ENCODE assay signal across 1 cellular context in the genomic region with DNA sequence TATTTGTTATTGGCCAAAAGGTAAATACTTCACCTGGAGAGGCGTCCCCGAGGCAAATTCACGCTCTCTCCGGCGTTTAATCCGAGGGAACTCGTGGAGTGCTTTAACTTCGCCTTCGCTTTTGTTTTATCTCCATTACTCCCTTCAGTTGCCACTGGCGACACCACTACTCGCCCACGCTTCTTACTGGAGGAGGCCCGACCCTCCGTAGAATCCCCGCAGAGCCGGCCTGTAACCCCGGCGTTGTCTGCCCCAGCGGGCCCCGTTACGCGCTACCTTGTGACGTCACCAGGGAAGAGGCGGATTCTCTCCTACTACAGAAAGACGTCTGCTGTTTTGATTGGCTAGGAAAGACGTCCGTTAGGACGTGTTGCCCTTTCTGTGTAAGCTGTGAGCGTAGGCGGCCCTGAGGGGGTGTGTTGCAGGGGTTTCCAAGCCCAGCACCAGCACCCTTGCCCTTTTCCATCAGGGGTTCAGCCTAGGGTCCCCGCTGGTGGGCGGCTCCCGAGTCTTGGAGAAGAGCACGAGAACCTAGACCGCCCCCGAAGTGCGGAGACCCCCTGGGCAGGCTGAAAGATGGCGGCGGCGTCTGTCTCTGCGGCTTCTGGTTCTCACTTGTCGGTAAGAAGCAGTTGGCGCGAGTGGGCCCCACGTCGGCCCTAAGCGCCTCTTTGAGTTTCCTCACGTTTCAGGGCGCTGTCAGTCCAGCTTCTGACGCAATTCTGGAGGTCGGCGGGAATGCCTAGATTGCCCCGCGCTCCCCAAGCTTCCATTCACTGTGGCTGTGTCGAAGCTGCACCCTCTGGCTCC.
TF ChIP-seq lines count a peak whose summit lies in the region.

A gene (plus strand): TSS at position 376 of the 810 bp plus-strand sequence. CDS start 201 bp downstream, at position 577.

TF ChIP-seq in K562, 482 proteins besides CTCF, POLR2A, EP300 and RAD21 (continued from another document and continues in another):
- TF ChIP-seq, protein P1, sequence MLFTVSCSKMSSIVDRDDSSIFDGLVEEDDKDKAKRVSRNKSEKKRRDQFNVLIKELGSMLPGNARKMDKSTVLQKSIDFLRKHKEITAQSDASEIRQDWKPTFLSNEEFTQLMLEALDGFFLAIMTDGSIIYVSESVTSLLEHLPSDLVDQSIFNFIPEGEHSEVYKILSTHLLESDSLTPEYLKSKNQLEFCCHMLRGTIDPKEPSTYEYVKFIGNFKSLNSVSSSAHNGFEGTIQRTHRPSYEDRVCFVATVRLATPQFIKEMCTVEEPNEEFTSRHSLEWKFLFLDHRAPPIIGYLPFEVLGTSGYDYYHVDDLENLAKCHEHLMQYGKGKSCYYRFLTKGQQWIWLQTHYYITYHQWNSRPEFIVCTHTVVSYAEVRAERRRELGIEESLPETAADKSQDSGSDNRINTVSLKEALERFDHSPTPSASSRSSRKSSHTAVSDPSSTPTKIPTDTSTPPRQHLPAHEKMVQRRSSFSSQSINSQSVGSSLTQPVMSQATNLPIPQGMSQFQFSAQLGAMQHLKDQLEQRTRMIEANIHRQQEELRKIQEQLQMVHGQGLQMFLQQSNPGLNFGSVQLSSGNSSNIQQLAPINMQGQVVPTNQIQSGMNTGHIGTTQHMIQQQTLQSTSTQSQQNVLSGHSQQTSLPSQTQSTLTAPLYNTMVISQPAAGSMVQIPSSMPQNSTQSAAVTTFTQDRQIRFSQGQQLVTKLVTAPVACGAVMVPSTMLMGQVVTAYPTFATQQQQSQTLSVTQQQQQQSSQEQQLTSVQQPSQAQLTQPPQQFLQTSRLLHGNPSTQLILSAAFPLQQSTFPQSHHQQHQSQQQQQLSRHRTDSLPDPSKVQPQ (CRISPR knock-in tag; IDR thresholded peaks at IDR 0.05; ENCODE audit: borderline replicate concordance): no peak
- TF ChIP-seq, protein P2, sequence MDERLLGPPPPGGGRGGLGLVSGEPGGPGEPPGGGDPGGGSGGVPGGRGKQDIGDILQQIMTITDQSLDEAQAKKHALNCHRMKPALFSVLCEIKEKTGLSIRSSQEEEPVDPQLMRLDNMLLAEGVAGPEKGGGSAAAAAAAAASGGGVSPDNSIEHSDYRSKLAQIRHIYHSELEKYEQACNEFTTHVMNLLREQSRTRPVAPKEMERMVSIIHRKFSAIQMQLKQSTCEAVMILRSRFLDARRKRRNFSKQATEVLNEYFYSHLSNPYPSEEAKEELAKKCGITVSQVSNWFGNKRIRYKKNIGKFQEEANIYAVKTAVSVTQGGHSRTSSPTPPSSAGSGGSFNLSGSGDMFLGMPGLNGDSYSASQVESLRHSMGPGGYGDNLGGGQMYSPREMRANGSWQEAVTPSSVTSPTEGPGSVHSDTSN (CRISPR knock-in tag; IDR thresholded peaks at IDR 0.05; ENCODE audit: low read depth): peak; percentile 65
- TF ChIP-seq, protein P2 (tag; conservative IDR thresholded peaks at IDR 0.05; ENCODE audit: low read depth): peak; percentile 96
- no peak for TF ChIP-seq NFIC (IDR thresholded peaks at IDR 0.05)
- TF ChIP-seq, protein P3, sequence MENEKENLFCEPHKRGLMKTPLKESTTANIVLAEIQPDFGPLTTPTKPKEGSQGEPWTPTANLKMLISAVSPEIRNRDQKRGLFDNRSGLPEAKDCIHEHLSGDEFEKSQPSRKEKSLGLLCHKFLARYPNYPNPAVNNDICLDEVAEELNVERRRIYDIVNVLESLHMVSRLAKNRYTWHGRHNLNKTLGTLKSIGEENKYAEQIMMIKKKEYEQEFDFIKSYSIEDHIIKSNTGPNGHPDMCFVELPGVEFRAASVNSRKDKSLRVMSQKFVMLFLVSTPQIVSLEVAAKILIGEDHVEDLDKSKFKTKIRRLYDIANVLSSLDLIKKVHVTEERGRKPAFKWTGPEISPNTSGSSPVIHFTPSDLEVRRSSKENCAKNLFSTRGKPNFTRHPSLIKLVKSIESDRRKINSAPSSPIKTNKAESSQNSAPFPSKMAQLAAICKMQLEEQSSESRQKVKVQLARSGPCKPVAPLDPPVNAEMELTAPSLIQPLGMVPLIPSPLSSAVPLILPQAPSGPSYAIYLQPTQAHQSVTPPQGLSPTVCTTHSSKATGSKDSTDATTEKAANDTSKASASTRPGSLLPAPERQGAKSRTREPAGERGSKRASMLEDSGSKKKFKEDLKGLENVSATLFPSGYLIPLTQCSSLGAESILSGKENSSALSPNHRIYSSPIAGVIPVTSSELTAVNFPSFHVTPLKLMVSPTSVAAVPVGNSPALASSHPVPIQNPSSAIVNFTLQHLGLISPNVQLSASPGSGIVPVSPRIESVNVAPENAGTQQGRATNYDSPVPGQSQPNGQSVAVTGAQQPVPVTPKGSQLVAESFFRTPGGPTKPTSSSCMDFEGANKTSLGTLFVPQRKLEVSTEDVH (IDR thresholded peaks at IDR 0.05; ENCODE audit: low read depth, partially characterized antibody): no peak
- no peak for TF ChIP-seq HMG20A (CRISPR knock-in tag; conservative IDR thresholded peaks at IDR 0.05)
- TF ChIP-seq FOXA3 (CRISPR knock-in tag; conservative IDR thresholded peaks at IDR 0.05 in 1 of 2, IDR thresholded peaks at IDR 0.05 in 1 of 2): no peak
- 0 out of 2 replicates have a peak, but pooled peaks have one; percentile 7 for TF ChIP-seq FOXM1 (IDR thresholded peaks at IDR 0.05; ENCODE audit: low read depth)
- TF ChIP-seq FOXM1 (CRISPR knock-in tag; IDR thresholded peaks at IDR 0.05; ENCODE audit: low read depth): no peak
- TF ChIP-seq COPS2 (conservative IDR thresholded peaks at IDR 0.05): no peak
- no peak for TF ChIP-seq ZNF197 (CRISPR knock-in tag; IDR thresholded peaks at IDR 0.05; ENCODE audit: low read depth)
- TF ChIP-seq SP2 (IDR thresholded peaks at IDR 0.05; ENCODE audit: extremely low read depth, low read depth, low read length, poor library complexity, severe bottlenecking): peak; percentile 63
- no peak for TF ChIP-seq ZKSCAN3 (CRISPR knock-in tag; IDR thresholded peaks at IDR 0.05)
- no peak for TF ChIP-seq ESRRB (CRISPR knock-in tag; IDR thresholded peaks at IDR 0.05; ENCODE audit: borderline replicate concordance)
- no peak for TF ChIP-seq GABPB2 (CRISPR knock-in tag; conservative IDR thresholded peaks at IDR 0.05)
- TF ChIP-seq POLR3G (IDR thresholded peaks at IDR 0.05; ENCODE audit: extremely low read depth, insufficient read length, insufficient replicate concordance): no peak
- no peak for TF ChIP-seq DIDO1 (tag; IDR thresholded peaks at IDR 0.05; ENCODE audit: low read depth)
- TF ChIP-seq, protein P4, sequence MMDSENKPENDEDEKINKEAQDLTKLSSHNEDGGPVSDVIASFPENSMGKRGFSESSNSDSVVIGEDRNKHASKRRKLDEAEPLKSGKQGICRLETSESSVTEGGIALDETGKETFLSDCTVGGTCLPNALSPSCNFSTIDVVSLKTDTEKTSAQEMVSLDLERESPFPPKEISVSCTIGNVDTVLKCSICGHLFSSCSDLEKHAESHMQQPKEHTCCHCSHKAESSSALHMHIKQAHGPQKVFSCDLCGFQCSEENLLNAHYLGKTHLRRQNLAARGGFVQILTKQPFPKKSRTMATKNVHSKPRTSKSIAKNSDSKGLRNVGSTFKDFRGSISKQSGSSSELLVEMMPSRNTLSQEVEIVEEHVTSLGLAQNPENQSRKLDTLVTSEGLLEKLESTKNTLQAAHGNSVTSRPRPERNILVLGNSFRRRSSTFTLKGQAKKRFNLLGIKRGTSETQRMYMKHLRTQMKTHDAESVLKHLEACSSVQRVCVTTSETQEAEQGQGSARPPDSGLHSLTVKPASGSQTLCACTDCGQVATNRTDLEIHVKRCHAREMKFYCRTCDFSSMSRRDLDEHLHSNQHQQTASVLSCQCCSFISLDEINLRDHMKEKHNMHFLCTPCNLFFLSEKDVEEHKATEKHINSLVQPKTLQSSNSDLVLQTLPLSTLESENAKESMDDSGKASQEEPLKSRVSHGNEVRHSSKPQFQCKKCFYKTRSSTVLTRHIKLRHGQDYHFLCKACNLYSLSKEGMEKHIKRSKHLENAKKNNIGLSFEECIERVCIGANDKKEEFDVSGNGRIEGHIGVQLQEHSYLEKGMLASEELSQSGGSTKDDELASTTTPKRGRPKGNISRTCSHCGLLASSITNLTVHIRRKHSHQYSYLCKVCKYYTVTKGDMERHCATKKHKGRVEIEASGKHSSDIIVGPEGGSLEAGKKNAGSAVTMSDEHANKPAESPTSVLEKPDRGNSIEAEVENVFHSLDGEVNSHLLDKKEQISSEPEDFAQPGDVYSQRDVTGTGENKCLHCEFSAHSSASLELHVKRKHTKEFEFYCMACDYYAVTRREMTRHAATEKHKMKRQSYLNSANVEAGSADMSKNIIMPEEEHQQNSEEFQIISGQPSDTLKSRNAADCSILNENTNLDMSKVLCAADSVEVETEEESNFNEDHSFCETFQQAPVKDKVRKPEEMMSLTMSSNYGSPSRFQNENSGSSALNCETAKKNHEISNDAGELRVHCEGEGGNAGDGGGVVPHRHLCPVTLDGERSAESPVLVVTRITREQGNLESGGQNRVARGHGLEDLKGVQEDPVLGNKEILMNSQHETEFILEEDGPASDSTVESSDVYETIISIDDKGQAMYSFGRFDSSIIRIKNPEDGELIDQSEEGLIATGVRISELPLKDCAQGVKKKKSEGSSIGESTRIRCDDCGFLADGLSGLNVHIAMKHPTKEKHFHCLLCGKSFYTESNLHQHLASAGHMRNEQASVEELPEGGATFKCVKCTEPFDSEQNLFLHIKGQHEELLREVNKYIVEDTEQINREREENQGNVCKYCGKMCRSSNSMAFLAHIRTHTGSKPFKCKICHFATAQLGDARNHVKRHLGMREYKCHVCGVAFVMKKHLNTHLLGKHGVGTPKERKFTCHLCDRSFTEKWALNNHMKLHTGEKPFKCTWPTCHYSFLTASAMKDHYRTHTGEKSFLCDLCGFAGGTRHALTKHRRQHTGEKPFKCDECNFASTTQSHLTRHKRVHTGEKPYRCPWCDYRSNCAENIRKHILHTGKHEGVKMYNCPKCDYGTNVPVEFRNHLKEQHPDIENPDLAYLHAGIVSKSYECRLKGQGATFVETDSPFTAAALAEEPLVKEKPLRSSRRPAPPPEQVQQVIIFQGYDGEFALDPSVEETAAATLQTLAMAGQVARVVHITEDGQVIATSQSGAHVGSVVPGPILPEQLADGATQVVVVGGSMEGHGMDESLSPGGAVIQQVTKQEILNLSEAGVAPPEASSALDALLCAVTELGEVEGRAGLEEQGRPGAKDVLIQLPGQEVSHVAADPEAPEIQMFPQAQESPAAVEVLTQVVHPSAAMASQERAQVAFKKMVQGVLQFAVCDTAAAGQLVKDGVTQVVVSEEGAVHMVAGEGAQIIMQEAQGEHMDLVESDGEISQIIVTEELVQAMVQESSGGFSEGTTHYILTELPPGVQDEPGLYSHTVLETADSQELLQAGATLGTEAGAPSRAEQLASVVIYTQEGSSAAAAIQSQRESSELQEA (IDR thresholded peaks at IDR 0.05; ENCODE audit: low read depth): no peak
- peak; percentile 57 for TF ChIP-seq KDM5B (IDR thresholded peaks at IDR 0.05; ENCODE audit: insufficient replicate concordance, low read depth, low read length)
- TF ChIP-seq, protein P5, sequence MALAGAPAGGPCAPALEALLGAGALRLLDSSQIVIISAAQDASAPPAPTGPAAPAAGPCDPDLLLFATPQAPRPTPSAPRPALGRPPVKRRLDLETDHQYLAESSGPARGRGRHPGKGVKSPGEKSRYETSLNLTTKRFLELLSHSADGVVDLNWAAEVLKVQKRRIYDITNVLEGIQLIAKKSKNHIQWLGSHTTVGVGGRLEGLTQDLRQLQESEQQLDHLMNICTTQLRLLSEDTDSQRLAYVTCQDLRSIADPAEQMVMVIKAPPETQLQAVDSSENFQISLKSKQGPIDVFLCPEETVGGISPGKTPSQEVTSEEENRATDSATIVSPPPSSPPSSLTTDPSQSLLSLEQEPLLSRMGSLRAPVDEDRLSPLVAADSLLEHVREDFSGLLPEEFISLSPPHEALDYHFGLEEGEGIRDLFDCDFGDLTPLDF (CRISPR knock-in tag; IDR thresholded peaks at IDR 0.05): peak; percentile 76; the same call in 1 of the 2 replicates
- TF ChIP-seq IFI16 (CRISPR knock-in tag; IDR thresholded peaks at IDR 0.05): no peak
- TF ChIP-seq CTBP1 (IDR thresholded peaks at IDR 0.05; ENCODE audit: borderline replicate concordance): no peak
- no peak for TF ChIP-seq MEF2A (IDR thresholded peaks at IDR 0.05; ENCODE audit: control insufficient read depth, low read depth, low read length)
- no peak for TF ChIP-seq BRF1 (IDR thresholded peaks at IDR 0.05; ENCODE audit: borderline replicate concordance, extremely low read depth, insufficient read length)
- TF ChIP-seq, protein P6, sequence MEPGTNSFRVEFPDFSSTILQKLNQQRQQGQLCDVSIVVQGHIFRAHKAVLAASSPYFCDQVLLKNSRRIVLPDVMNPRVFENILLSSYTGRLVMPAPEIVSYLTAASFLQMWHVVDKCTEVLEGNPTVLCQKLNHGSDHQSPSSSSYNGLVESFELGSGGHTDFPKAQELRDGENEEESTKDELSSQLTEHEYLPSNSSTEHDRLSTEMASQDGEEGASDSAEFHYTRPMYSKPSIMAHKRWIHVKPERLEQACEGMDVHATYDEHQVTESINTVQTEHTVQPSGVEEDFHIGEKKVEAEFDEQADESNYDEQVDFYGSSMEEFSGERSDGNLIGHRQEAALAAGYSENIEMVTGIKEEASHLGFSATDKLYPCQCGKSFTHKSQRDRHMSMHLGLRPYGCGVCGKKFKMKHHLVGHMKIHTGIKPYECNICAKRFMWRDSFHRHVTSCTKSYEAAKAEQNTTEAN (CRISPR knock-in tag; IDR thresholded peaks at IDR 0.05): 0 out of 2 replicates have a peak, but pooled peaks have one; percentile 27
- TF ChIP-seq, protein P7, sequence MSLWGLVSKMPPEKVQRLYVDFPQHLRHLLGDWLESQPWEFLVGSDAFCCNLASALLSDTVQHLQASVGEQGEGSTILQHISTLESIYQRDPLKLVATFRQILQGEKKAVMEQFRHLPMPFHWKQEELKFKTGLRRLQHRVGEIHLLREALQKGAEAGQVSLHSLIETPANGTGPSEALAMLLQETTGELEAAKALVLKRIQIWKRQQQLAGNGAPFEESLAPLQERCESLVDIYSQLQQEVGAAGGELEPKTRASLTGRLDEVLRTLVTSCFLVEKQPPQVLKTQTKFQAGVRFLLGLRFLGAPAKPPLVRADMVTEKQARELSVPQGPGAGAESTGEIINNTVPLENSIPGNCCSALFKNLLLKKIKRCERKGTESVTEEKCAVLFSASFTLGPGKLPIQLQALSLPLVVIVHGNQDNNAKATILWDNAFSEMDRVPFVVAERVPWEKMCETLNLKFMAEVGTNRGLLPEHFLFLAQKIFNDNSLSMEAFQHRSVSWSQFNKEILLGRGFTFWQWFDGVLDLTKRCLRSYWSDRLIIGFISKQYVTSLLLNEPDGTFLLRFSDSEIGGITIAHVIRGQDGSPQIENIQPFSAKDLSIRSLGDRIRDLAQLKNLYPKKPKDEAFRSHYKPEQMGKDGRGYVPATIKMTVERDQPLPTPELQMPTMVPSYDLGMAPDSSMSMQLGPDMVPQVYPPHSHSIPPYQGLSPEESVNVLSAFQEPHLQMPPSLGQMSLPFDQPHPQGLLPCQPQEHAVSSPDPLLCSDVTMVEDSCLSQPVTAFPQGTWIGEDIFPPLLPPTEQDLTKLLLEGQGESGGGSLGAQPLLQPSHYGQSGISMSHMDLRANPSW (CRISPR knock-in tag; IDR thresholded peaks at IDR 0.05): peak; percentile 49; the same call in 1 of the 2 replicates
